In the genomic region with DNA sequence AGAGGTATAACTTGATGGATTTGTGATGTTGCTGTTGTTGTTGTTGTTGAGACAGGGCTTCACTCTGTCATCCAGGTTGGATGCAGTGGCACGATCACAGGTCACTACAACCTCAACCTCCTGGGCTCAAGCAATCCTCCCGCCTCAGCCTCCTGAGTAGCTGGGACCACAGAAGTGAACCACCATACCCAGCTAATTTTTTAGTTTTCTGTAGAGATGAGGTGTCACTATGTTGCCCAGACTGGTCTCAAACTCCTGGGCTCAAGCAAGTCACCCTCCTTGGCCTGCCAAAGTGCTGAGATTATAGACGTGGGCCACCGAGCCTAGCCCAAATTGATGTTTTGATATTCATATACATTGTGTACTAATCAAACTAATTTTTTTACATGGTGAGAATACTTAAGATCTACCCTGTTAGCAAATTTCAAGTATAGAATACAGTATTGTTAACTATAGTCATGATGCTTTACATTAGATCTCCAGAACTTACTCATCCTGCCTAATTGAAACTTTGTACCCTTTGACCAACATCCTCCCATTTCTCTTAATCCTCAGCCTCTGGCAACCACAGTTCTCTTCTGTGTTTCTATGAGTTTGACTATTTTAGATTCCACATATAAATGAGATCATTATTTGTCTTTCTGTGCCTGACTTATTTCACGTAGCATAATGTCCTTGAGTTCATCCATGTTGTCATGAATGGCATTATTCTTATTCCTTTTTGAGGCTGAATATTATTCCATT, we compare ENCODE assay signal across 18 cellular contexts. TPM values are rescaled to one million over a fixed set of nuclear protein-coding genes. Genes with fewer than 3 reads are reported as not detected.
A peak's percentile ranks its signal among the peaks of the same experiment; 100 is the strongest.
DNase-seq lines count a peak whose midpoint lies in the region; ATAC-seq and TF ChIP-seq lines count a peak whose summit lies in the region.
"Had no signal": no experiment of that assay in that cellular context is flagged by ENCODE, and none has a peak within 500 bp of the region (broad histone marks: within the 10 kb centered on the region; RNA-seq: fewer than 3 reads in every experiment).

No MANE protein-coding gene starts in this region.

- H3K27ac ChIP-seq in BLaER1 (no peak overlapping the region; the same call in 1 of the 2 replicates), esophagus squamous epithelium (peak overlapping the region; percentile 20 to 75 (median 52)), dorsolateral prefrontal cortex (no peak overlapping the region), upper lobe of left lung (peak overlapping the region in 2 of 4 donors; percentile 20 to 41)
- H3K27ac ChIP-seq: HL-60, KMS-11, Peyer's patch had no signal

- TF ChIP-seq CTCF in esophagus squamous epithelium (IDR thresholded peaks at IDR 0.05) (no peak), dorsolateral prefrontal cortex (IDR thresholded peaks at IDR 0.05 in 54 of 56, conservative IDR thresholded peaks at IDR 0.05 in 2 of 56; ENCODE audit: low read depth in 1 of 56, partially characterized antibody in 56 of 56) (no peak), upper lobe of left lung (IDR thresholded peaks at IDR 0.05) (no peak), lower leg skin (IDR thresholded peaks at IDR 0.05) (no peak)

- intact Hi-C loops in esophagus squamous epithelium (cut with DNase I) = no loop called here
- intact Hi-C loops in dorsolateral prefrontal cortex (cut with DNase I) = loop anchor here in 1 of 2 donors (5.0 kb wide), 1 partner anchor 67 kb away; no protein-coding TSS in a partner anchor
- intact Hi-C loops in lower leg skin (cut with DNase I; ENCODE audit: low total_unique reads) = no loop called here

- TF ChIP-seq EP300 in upper lobe of left lung (IDR thresholded peaks at IDR 0.05) = no peak

- H3K4me1 ChIP-seq in BLaER1 (peaks cover 49% of the 10 kb centered on the region), esophagus squamous epithelium (peaks cover 9 to 82% (median 40%) of the 10 kb centered on the region in 3 donors), upper lobe of left lung (peaks cover 35 to 61% (median 51%) of the 10 kb centered on the region in 4 donors)

- WGBS in esophagus squamous epithelium, 2 donors = 76 to 80% methylated on average over 5 of the region's 5 CpGs
- 87% methylated on average over 5 of the region's 5 CpGs for WGBS in upper lobe of left lung, 2 donors
- WGBS in lower leg skin, 2 donors = 84 to 86% methylated on average over 5 of the region's 5 CpGs

- no peaks in the 10 kb centered on the region for H3K27me3 ChIP-seq in BLaER1
- H3K27me3 ChIP-seq in esophagus squamous epithelium = no peaks in the 10 kb centered on the region
- no peaks in the 10 kb centered on the region for H3K27me3 ChIP-seq in dorsolateral prefrontal cortex
- no peaks in the 10 kb centered on the region for H3K27me3 ChIP-seq in upper lobe of left lung
- H3K27me3 ChIP-seq: Peyer's patch had no signal

- peaks cover 19% of the 10 kb centered on the region; the same call in 1 of the 2 replicates for H3K9me3 ChIP-seq in BLaER1
- H3K9me3 ChIP-seq in esophagus squamous epithelium = no peaks in the 10 kb centered on the region
- no peaks in the 10 kb centered on the region for H3K9me3 ChIP-seq in upper lobe of left lung
- H3K9me3 ChIP-seq: Peyer's patch had no signal

- no peaks in the 10 kb centered on the region for H4K20me1 ChIP-seq in BLaER1

- DNase-seq in esophagus squamous epithelium (lab: John Stamatoyannopoulos, UW) (no peak), NCI-H2196 treated with DMSO at 0.1 percent for 48 hours (lab: John Stamatoyannopoulos, UW; ENCODE audit: unreplicated experiment) (no peak), dorsolateral prefrontal cortex (no peak), upper lobe of left lung (no peak), lower leg skin (ENCODE audit: low spot score in 2 of 2) (no peak)
- DNase-seq: activated CD4-positive, alpha-beta T cell treated with anti-CD3 and anti-CD28 coated beads, Interleukin-2, amount 50 U/mL, for 4 hours; amniotic stem cell; CD8-positive, alpha-beta memory T cell; naive thymus-derived CD8-positive, alpha-beta T cell; NCI-H1092 treated with DMSO at 0.1 percent for 48 hours; NCI-H774; Peyer's patch had no signal

- TF ChIP-seq POLR2A in esophagus squamous epithelium (IDR thresholded peaks at IDR 0.05) = no peak
- TF ChIP-seq POLR2A in upper lobe of left lung (IDR thresholded peaks at IDR 0.05) = no peak
- TF ChIP-seq POLR2A in lower leg skin (IDR thresholded peaks at IDR 0.05) = no peak

- no peak overlapping the region; the same call in 1 of the 2 replicates for H3K9ac ChIP-seq in BLaER1
- H3K9ac ChIP-seq: KMS-11 had no signal

- H3K36me3 ChIP-seq in BLaER1 (no peaks in the 10 kb centered on the region), esophagus squamous epithelium (peaks cover 0 to 13% (median 0%) of the 10 kb centered on the region in 3 donors), upper lobe of left lung (no peaks in the 10 kb centered on the region)
- H3K36me3 ChIP-seq: Peyer's patch had no signal

- peak; percentile 45 for ATAC-seq in GM18868 (IDR thresholded peaks at IDR 0.05; ENCODE audit: unreplicated experiment)
- peak; percentile 61 for ATAC-seq in HG03060 (IDR thresholded peaks at IDR 0.05; ENCODE audit: low read depth, unreplicated experiment)
- ATAC-seq in upper lobe of left lung (ENCODE audit: low FRiP score in 2 of 2) = no peak
- ATAC-seq: naive thymus-derived CD8-positive, alpha-beta T cell; SK-N-SH treated with all-trans-retinoic acid at 6 μM for 48 hours had no signal

- H3K4me2 ChIP-seq in BLaER1 = peak overlapping the region; percentile 50
- H3K4me2 ChIP-seq: KMS-11 had no signal

- H3K4me3 ChIP-seq in BLaER1 = no peak overlapping the region
- no peak overlapping the region for H3K4me3 ChIP-seq in esophagus squamous epithelium
- no peak overlapping the region for H3K4me3 ChIP-seq in dorsolateral prefrontal cortex
- no peak overlapping the region for H3K4me3 ChIP-seq in upper lobe of left lung
- no peak overlapping the region for H3K4me3 ChIP-seq in lower leg skin (ENCODE audit: low read depth, poor library complexity, severe bottlenecking)
- H3K4me3 ChIP-seq: Peyer's patch had no signal

RNA-seq across cellular contexts. Expression of a gene that starts 23.2 kb away (rescaled TPM):
- total RNA-seq in esophagus squamous epithelium = 10 to 100 TPM; 23.3 to 52.8 (median 34.8) TPM
- 10 to 100 TPM in 40 of 120 experiments, 1 to 10 TPM in 80; 4.2 to 25.9 (median 8.8) TPM for total RNA-seq in dorsolateral prefrontal cortex
- 100 to 1,000 TPM in 4 of 6 donors, 10 to 100 TPM in 2; 47.4 to 269 (median 118) TPM for total RNA-seq in upper lobe of left lung
- 10 to 100 TPM; 40.4 to 81.5 (median 54.1) TPM for total RNA-seq in lower leg skin
- total RNA-seq: naive thymus-derived CD8-positive, alpha-beta T cell had no signal

Comparison
In these comparisons a context has a peak if more than half of its experiments do, and no peak if none do; other contexts are left out.
1. H3K27ac ChIP-seq: peak in esophagus squamous epithelium (4 of 4); none in BLaER1 (single experiment) and dorsolateral prefrontal cortex (0 of 59).
2. ATAC-seq: peak in GM18868 (single experiment) and HG03060 (single experiment); none in upper lobe of left lung (0 of 2).